Comparison of ENCODE assay signal across 1 cellular context in genomic region chr1:150515328-150516049, GRCh38.
TF ChIP-seq lines count a peak whose summit lies in the region.

FALEC (plus strand) TSS chr1:150515752.

TF ChIP-seq in H1, 55 proteins besides CTCF, POLR2A, EP300 and RAD21 (continued from another document):
- TF ChIP-seq CHD7 (IDR thresholded peaks at IDR 0.05; ENCODE audit: insufficient replicate concordance, low read length), result no peak
- no peak for TF ChIP-seq BACH1 (IDR thresholded peaks at IDR 0.05; ENCODE audit: low read length)
- no peak for TF ChIP-seq SIRT6 (IDR thresholded peaks at IDR 0.05; ENCODE audit: low read length)
- peak; percentile 48; the same call in 1 of the 2 replicates for TF ChIP-seq PHF8 (conservative IDR thresholded peaks at IDR 0.05; ENCODE audit: low read depth, low read length)
- no peak for TF ChIP-seq USF2 (IDR thresholded peaks at IDR 0.05; ENCODE audit: low read length)
- TF ChIP-seq BCL11A (IDR thresholded peaks at IDR 0.05; ENCODE audit: low read depth in 2 of 2, low read length in 2 of 2), result no peak
- TF ChIP-seq YY1 (IDR thresholded peaks at IDR 0.05; ENCODE audit: low read depth, low read length), result no peak
- no peak for TF ChIP-seq RBBP5 (IDR thresholded peaks at IDR 0.05; ENCODE audit: borderline replicate concordance, low read depth, low read length)
- TF ChIP-seq GTF2F1 (IDR thresholded peaks at IDR 0.05; ENCODE audit: borderline replicate concordance, low read depth, low read length), result no peak
- no peak for TF ChIP-seq SIX5 (IDR thresholded peaks at IDR 0.05; ENCODE audit: low read depth, low read length)
- 0 out of 2 replicates have a peak, but pooled peaks have one; percentile 22 for TF ChIP-seq POLR2AphosphoS5 (IDR thresholded peaks at IDR 0.05; ENCODE audit: low read depth, low read length)
- TF ChIP-seq KDM4A (IDR thresholded peaks at IDR 0.05; ENCODE audit: low read depth, low read length, severe bottlenecking), result peak; percentile 72
- TF ChIP-seq TBP (IDR thresholded peaks at IDR 0.05; ENCODE audit: low read depth, low read length), result peak; percentile 9; the same call in 1 of the 2 replicates
- peak; percentile 75; the same call in 1 of the 2 replicates for TF ChIP-seq SP1 (IDR thresholded peaks at IDR 0.05; ENCODE audit: low read depth, low read length)
- TF ChIP-seq KDM5A (IDR thresholded peaks at IDR 0.05; ENCODE audit: low read length), result no peak
- no peak for TF ChIP-seq SRF (IDR thresholded peaks at IDR 0.05; ENCODE audit: low read depth, low read length)
- TF ChIP-seq CREB1 (IDR thresholded peaks at IDR 0.05), result no peak
- no peak; a peak in 1 of 4 replicates for TF ChIP-seq SIN3A (conservative IDR thresholded peaks at IDR 0.05 in 1 of 2, IDR thresholded peaks at IDR 0.05 in 1 of 2; ENCODE audit: low read depth in 1 of 2, low read length in 2 of 2)
- no peak for TF ChIP-seq JUND (IDR thresholded peaks at IDR 0.05; ENCODE audit: low read length)
- no peak for TF ChIP-seq TEAD4 (IDR thresholded peaks at IDR 0.05; ENCODE audit: low read depth, low read length)
- no peak for TF ChIP-seq ZNF274 (IDR thresholded peaks at IDR 0.05; ENCODE audit: borderline replicate concordance, extremely low read depth, low read length)
- TF ChIP-seq BRCA1 (IDR thresholded peaks at IDR 0.05; ENCODE audit: low read depth, low read length), result no peak
- no peak for TF ChIP-seq TCF12 (IDR thresholded peaks at IDR 0.05; ENCODE audit: low read depth, low read length)
- TF ChIP-seq CTBP2 (IDR thresholded peaks at IDR 0.05; ENCODE audit: borderline replicate concordance, insufficient read depth, insufficient read length, low read length), result no peak
- no peak; the same call in 1 of the 2 replicates for TF ChIP-seq MAX (IDR thresholded peaks at IDR 0.05)
- TF ChIP-seq HDAC2 (IDR thresholded peaks at IDR 0.05; ENCODE audit: borderline replicate concordance in 1 of 2, low read depth in 2 of 2, low read length in 2 of 2), result no peak
